1 cellular context compared by ENCODE assay signal in the genomic region with DNA sequence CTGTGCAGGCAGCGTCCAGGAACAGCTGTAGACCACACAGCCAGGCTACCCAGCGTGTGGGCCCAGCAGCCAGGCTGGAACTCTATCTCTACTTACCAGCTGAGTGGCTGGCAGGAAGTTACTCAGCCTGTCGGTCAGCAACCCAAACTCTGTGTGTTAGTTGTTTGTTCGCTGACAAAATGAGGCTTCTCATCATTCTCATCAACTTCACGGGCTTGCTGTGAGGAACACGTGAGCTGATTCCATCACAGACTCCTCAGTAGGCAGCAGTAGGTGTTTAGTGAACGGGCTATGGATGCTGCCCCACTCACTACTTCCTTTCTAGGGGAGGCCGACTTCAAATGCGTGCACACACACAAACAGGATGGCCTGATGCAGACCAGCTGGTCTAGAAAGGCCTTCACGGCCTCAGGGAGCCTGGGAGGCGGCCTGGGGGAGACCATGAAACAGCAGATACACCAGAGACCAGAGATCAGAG.
TF ChIP-seq lines count a peak whose summit lies in the region.

No MANE protein-coding gene starts in this region.

TF ChIP-seq in K562, 482 proteins besides CTCF, POLR2A, EP300 and RAD21 (continued from another document and continues in another):
- TF ChIP-seq CBX2 (IDR thresholded peaks at IDR 0.05; ENCODE audit: insufficient read depth, low read length, poor library complexity, severe bottlenecking), result no peak
- TF ChIP-seq, protein P1, sequence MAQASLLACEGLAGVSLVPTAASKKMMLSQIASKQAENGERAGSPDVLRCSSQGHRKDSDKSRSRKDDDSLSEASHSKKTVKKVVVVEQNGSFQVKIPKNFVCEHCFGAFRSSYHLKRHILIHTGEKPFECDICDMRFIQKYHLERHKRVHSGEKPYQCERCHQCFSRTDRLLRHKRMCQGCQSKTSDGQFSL (CRISPR knock-in tag; IDR thresholded peaks at IDR 0.05), result no peak
- TF ChIP-seq, protein P1 (tag; IDR thresholded peaks at IDR 0.05), result no peak
- TF ChIP-seq EZH2 (IDR thresholded peaks at IDR 0.05; ENCODE audit: borderline replicate concordance, low read depth, low read length), result no peak
- TF ChIP-seq ZSCAN32 (CRISPR knock-in tag; IDR thresholded peaks at IDR 0.05), result no peak
- no peak for TF ChIP-seq ZNF507 (tag; conservative IDR thresholded peaks at IDR 0.05)
- no peak for TF ChIP-seq NR1H2 (CRISPR knock-in tag; IDR thresholded peaks at IDR 0.05)
- TF ChIP-seq TBP (optimal IDR thresholded peaks at IDR 0.05; ENCODE audit: low read depth, low read length), result peak; percentile 37
- no peak for TF ChIP-seq REST (CRISPR knock-in tag; IDR thresholded peaks at IDR 0.05; ENCODE audit: low read depth)
- TF ChIP-seq RFX5 (IDR thresholded peaks at IDR 0.05; ENCODE audit: low read depth, low read length), result no peak
- TF ChIP-seq, protein P2, sequence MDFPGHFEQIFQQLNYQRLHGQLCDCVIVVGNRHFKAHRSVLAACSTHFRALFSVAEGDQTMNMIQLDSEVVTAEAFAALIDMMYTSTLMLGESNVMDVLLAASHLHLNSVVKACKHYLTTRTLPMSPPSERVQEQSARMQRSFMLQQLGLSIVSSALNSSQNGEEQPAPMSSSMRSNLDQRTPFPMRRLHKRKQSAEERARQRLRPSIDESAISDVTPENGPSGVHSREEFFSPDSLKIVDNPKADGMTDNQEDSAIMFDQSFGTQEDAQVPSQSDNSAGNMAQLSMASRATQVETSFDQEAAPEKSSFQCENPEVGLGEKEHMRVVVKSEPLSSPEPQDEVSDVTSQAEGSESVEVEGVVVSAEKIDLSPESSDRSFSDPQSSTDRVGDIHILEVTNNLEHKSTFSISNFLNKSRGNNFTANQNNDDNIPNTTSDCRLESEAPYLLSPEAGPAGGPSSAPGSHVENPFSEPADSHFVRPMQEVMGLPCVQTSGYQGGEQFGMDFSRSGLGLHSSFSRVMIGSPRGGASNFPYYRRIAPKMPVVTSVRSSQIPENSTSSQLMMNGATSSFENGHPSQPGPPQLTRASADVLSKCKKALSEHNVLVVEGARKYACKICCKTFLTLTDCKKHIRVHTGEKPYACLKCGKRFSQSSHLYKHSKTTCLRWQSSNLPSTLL (IDR thresholded peaks at IDR 0.05), result no peak
- TF ChIP-seq, protein P3, sequence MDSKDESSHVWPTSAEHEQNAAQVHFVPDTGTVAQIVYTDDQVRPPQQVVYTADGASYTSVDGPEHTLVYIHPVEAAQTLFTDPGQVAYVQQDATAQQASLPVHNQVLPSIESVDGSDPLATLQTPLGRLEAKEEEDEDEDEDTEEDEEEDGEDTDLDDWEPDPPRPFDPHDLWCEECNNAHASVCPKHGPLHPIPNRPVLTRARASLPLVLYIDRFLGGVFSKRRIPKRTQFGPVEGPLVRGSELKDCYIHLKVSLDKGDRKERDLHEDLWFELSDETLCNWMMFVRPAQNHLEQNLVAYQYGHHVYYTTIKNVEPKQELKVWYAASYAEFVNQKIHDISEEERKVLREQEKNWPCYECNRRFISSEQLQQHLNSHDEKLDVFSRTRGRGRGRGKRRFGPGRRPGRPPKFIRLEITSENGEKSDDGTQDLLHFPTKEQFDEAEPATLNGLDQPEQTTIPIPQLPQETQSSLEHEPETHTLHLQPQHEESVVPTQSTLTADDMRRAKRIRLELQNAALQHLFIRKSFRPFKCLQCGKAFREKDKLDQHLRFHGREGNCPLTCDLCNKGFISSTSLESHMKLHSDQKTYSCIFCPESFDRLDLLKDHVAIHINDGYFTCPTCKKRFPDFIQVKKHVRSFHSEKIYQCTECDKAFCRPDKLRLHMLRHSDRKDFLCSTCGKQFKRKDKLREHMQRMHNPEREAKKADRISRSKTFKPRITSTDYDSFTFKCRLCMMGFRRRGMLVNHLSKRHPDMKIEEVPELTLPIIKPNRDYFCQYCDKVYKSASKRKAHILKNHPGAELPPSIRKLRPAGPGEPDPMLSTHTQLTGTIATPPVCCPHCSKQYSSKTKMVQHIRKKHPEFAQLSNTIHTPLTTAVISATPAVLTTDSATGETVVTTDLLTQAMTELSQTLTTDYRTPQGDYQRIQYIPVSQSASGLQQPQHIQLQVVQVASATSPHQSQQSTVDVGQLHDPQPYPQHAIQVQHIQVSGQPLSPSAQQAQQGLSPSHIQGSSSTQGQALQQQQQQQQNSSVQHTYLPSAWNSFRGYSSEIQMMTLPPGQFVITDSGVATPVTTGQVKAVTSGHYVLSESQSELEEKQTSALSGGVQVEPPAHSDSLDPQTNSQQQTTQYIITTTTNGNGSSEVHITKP (IDR thresholded peaks at IDR 0.05; ENCODE audit: partially characterized antibody), result no peak
- TF ChIP-seq RBM14 (IDR thresholded peaks at IDR 0.05; ENCODE audit: borderline replicate concordance, insufficient read depth, low read depth, low read length), result no peak
- no peak for TF ChIP-seq MTA3 (IDR thresholded peaks at IDR 0.05; ENCODE audit: borderline replicate concordance)
- no peak for TF ChIP-seq CUX1 (CRISPR knock-in tag; IDR thresholded peaks at IDR 0.05)
- no peak for TF ChIP-seq CEBPG (CRISPR knock-in tag; IDR thresholded peaks at IDR 0.05)
- no peak for TF ChIP-seq CEBPG (tag; conservative IDR thresholded peaks at IDR 0.05 in 1 of 2, IDR thresholded peaks at IDR 0.05 in 1 of 2)
- no peak for TF ChIP-seq GABPB1 (CRISPR knock-in tag; IDR thresholded peaks at IDR 0.05)
- TF ChIP-seq MAFK (IDR thresholded peaks at IDR 0.05; ENCODE audit: low read length), result no peak
- TF ChIP-seq BCLAF1 (IDR thresholded peaks at IDR 0.05; ENCODE audit: borderline replicate concordance in 1 of 2, control insufficient read depth in 1 of 2, low read depth in 2 of 2, low read length in 1 of 2), result no peak
- TF ChIP-seq ASH1L (IDR thresholded peaks at IDR 0.05; ENCODE audit: borderline replicate concordance, low read depth, partially characterized antibody), result no peak
- no peak for TF ChIP-seq RBM17 (IDR thresholded peaks at IDR 0.05; ENCODE audit: borderline replicate concordance, low read depth, low read length)
- no peak for TF ChIP-seq SIX5 (IDR thresholded peaks at IDR 0.05; ENCODE audit: borderline replicate concordance in 1 of 2, insufficient read depth in 1 of 2, low read depth in 1 of 2, low read length in 2 of 2)
- no peak for TF ChIP-seq MTF1 (CRISPR knock-in tag; IDR thresholded peaks at IDR 0.05; ENCODE audit: borderline replicate concordance)
- TF ChIP-seq ZBTB43 (CRISPR knock-in tag; IDR thresholded peaks at IDR 0.05), result no peak
- TF ChIP-seq NRF1 (conservative IDR thresholded peaks at IDR 0.05 in 1 of 2, IDR thresholded peaks at IDR 0.05 in 1 of 2), result no peak
- TF ChIP-seq CHCHD3 (CRISPR knock-in tag; IDR thresholded peaks at IDR 0.05), result no peak
- TF ChIP-seq ZNF586 (CRISPR knock-in tag; conservative IDR thresholded peaks at IDR 0.05), result no peak
- TF ChIP-seq, protein P4, sequence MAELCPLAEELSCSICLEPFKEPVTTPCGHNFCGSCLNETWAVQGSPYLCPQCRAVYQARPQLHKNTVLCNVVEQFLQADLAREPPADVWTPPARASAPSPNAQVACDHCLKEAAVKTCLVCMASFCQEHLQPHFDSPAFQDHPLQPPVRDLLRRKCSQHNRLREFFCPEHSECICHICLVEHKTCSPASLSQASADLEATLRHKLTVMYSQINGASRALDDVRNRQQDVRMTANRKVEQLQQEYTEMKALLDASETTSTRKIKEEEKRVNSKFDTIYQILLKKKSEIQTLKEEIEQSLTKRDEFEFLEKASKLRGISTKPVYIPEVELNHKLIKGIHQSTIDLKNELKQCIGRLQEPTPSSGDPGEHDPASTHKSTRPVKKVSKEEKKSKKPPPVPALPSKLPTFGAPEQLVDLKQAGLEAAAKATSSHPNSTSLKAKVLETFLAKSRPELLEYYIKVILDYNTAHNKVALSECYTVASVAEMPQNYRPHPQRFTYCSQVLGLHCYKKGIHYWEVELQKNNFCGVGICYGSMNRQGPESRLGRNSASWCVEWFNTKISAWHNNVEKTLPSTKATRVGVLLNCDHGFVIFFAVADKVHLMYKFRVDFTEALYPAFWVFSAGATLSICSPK (IDR thresholded peaks at IDR 0.05; ENCODE audit: borderline replicate concordance), result no peak
- no peak for TF ChIP-seq CAMTA2 (CRISPR knock-in tag; conservative IDR thresholded peaks at IDR 0.05)
- no peak for TF ChIP-seq ZNF24 (IDR thresholded peaks at IDR 0.05)
- TF ChIP-seq HCFC1 (IDR thresholded peaks at IDR 0.05; ENCODE audit: low read depth, low read length), result no peak; the same call in 1 of the 2 replicates
- no peak for TF ChIP-seq ZNF79 (CRISPR knock-in tag; IDR thresholded peaks at IDR 0.05; ENCODE audit: low read depth)
